21 cellular contexts compared by ENCODE assay signal in the genomic region with DNA sequence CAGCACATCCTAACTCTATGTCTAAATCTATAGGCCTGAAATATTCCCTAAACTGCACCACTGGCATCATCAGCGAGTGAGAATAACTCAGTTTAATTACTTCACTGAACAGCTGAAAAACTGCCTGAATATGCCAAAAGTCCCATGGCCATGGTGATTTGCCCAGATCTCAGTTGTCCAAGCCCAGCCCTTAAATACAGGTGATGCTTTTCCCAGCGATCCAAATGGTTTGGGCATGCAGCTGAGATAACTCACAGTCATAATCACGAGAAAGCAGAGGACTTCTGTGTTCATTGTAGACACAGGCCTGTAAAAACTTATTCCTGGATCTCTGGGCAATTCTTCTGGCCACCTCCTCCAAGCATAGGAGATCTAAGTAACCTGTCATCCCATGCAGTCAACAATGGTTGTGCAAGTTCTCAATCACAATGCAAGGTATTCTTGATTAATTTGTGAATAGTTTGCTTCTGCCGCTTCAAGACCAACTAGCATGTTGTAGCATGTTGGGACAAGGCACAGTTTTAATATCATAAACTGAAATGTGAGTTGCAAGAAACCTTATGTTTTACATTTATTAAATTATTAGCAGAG.
"Had no signal": no experiment of that assay in that cellular context is flagged by ENCODE, and none has a peak within 500 bp of the region (broad histone marks: within the 10 kb centered on the region; RNA-seq: fewer than 3 reads in every experiment).

No MANE protein-coding gene starts in this region.

- H3K9me3 ChIP-seq: MG63, SJCRH30 had no signal

- ATAC-seq: Right ventricle myocardium inferior had no signal

- DNase-seq: KBM-7, MG63, NCI-H1092, NCI-H1105 treated with DMSO at 0.1 percent for 48 hours, NCI-H1417 treated with DMSO at 0.1 percent for 48 hours, NCI-H146, NCI-H1694 treated with DMSO at 0.1 percent for 48 hours, NCI-H1930, NCI-H2081, NCI-H2107, NCI-H2171, NCI-H226, NCI-H446, NCI-H510A, NCI-H524 treated with DMSO at 0.1 percent for 48 hours, NCI-H69, NCI-H774, SHP77 treated with DMSO at 0.1 percent for 48 hours, SJCRH30 had no signal

- H3K4me1 ChIP-seq: SJCRH30 had no signal

- H3K36me3 ChIP-seq: MG63, SJCRH30 had no signal

- H3K4me3 ChIP-seq: MG63, SJCRH30, SK-N-MC had no signal

- H3K27ac ChIP-seq: SJCRH30, SK-N-MC had no signal

- H3K27me3 ChIP-seq: MG63, SJCRH30 had no signal
